16 cellular contexts compared by ENCODE assay signal in the genomic region with DNA sequence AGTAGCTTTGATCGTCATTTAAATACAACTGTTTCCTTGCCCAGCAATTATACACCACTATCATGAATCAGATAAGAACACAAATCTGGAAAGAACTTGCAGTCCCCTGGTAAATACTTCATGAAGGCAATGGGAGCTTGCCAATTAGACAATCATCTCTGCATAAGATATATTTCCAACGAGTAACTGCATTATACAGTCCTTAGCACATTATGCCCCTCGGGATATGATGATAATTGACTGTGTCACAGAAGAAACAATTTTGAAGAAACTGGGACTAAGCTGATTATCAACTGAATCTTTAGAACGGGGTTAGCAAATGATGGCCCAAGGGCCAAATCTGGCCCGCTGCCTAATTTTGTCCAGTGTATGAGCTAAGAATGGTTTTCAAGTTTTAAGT.
"Had no signal": no experiment of that assay in that cellular context is flagged by ENCODE, and none has a peak within 500 bp of the region (broad histone marks: within the 10 kb centered on the region; RNA-seq: fewer than 3 reads in every experiment).

No MANE protein-coding gene starts in this region.

- H3K27ac ChIP-seq: adrenal gland, body of pancreas, left lung, thyroid gland, uterus had no signal

- ATAC-seq: activated T-cell treated with anti-CD3 and anti-CD28 coated beads, Interleukin-2, amount 50 U/mL, for 72 hours; body of pancreas; left lung; natural killer cell treated with Interleukin-12 subunit alpha and Interleukin-12 subunit beta and Interleukin-15 and Interleukin-18, amount 100 ng/mL, for 72 hours had no signal

- H3K9me3 ChIP-seq: adrenal gland, body of pancreas, left lung, thyroid gland, uterus had no signal

- H3K27me3 ChIP-seq: adrenal gland, body of pancreas, left lung, thyroid gland, uterus had no signal

- DNase-seq: activated CD4-positive, alpha-beta T cell treated with anti-CD3 and anti-CD28 coated beads, Interleukin-2, amount 50 U/mL, for 4 hours; activated effector memory CD4-positive, alpha-beta T cell treated with anti-CD3 and anti-CD28 coated beads, Interleukin-2, amount 50 U/mL, for 16 hours; activated T-cell treated with anti-CD3 and anti-CD28 coated beads, Interleukin-2, amount 50 U/mL, for 72 hours; body of pancreas; foreskin melanocyte; glutamatergic neuron; hippocampal formation; islet precursor cell; left lung; stimulated activated CD4-positive, alpha-beta T cell treated with anti-CD3 and anti-CD28 coated beads, Interleukin-2, amount 100 ng/mL, for 24 hours; stimulated activated naive CD4-positive, alpha-beta T cell treated with Interleukin-2 at 50 U/mL for 16 hours; T-helper 2 cell; thyroid gland; uterus had no signal

- H3K4me1 ChIP-seq: adrenal gland, body of pancreas, left lung, thyroid gland, uterus had no signal

- H3K4me3 ChIP-seq: adrenal gland, body of pancreas, left lung, thyroid gland, uterus had no signal

- H3K36me3 ChIP-seq: adrenal gland, thyroid gland, uterus had no signal
